ENCODE assay signal across 17 cellular contexts in genomic region chr4:24104173-24104572, GRCh38.
DNase-seq lines count a peak whose midpoint lies in the region; ATAC-seq and TF ChIP-seq lines count a peak whose summit lies in the region.
"Had no signal": no experiment of that assay in that cellular context is flagged by ENCODE, and none has a peak within 500 bp of the region (broad histone marks: within the 10 kb centered on the region; RNA-seq: fewer than 3 reads in every experiment).

No MANE protein-coding gene starts in this region.

- no peaks in the 10 kb centered on the region for H3K9me3 ChIP-seq in mammary epithelial cell (replicated peaks; ENCODE audit: insufficient read depth, low read length)
- no peaks in the 10 kb centered on the region for H3K9me3 ChIP-seq in mesenchymal stem cell (ENCODE audit: control insufficient read depth, low read length)
- no peaks in the 10 kb centered on the region for H3K9me3 ChIP-seq in upper lobe of left lung
- H3K9me3 ChIP-seq: A549, gastrocnemius medialis had no signal

- no peak overlapping the region for H2AK5ac ChIP-seq in mesenchymal stem cell (ENCODE audit: low read length, severe bottlenecking)

- no peak overlapping the region for H2BK15ac ChIP-seq in mesenchymal stem cell (ENCODE audit: low read depth, poor library complexity, severe bottlenecking)

- no peak overlapping the region for H3K4me2 ChIP-seq in mammary epithelial cell (ENCODE audit: insufficient read depth, low read depth, low read length)
- no peak overlapping the region for H3K4me2 ChIP-seq in mesenchymal stem cell (ENCODE audit: low read length, poor library complexity, severe bottlenecking)
- H3K4me2 ChIP-seq: A549 had no signal

- DNase-seq in MCF 10A (ENCODE audit: unreplicated experiment), result peak; percentile 26
- DNase-seq in mammary epithelial cell, result no peak
- DNase-seq in fibroblast of peridontal ligament (ENCODE audit: extremely low read depth), result peak; percentile 40
- DNase-seq in mesenchymal stem cell, result peak; percentile 66
- no peak for DNase-seq in upper lobe of left lung
- DNase-seq: activated CD8-positive, alpha-beta memory T cell treated with anti-CD3 and anti-CD28 coated beads, Interleukin-2, amount 10 ng/mL, durations not matched to agents 7 days and 5 days; gastrocnemius medialis; MM.1S; naive thymus-derived CD8-positive, alpha-beta T cell; NCI-H2171; substantia nigra had no signal

- no peak overlapping the region for H3K9ac ChIP-seq in mammary epithelial cell (ENCODE audit: insufficient read depth, low read length)
- peak overlapping the region; percentile 76 for H3K9ac ChIP-seq in mesenchymal stem cell (ENCODE audit: low read length)

- POLR2A ChIA-PET in MCF 10A (lab: Yijun Ruan, JAX), result interaction anchor here (1.1 to 4.1 kb wide), 7 partner anchors 10 to 246 kb away, joined by 3 to 24 read pairs (median 6); no protein-coding TSS in a partner anchor

- H3K79me1 ChIP-seq in mesenchymal stem cell (replicated peaks; ENCODE audit: low read length, poor library complexity, severe bottlenecking), result no peaks in the 10 kb centered on the region

- H4K20me1 ChIP-seq in mammary epithelial cell (ENCODE audit: insufficient read depth, low read length), result no peaks in the 10 kb centered on the region

- CTCF ChIA-PET in MCF 10A (lab: Yijun Ruan, JAX), result interaction anchor here (0.6 to 3.4 kb wide), 3 partner anchors 14 to 947 kb away, joined by 3 to 19 read pairs (median 3); no protein-coding TSS in a partner anchor
- CTCF ChIA-PET in mammary epithelial cell (lab: Charles Lee; ENCODE audit: low non-redundant PET), result no interaction called here

- peak overlapping the region; percentile 58 to 82 for H3K18ac ChIP-seq in mesenchymal stem cell (ENCODE audit: low read depth in 1 of 2, low read length in 2 of 2)

- no peaks in the 10 kb centered on the region for H3K79me2 ChIP-seq in mammary epithelial cell (ENCODE audit: insufficient read depth, low read length)

- no peaks in the 10 kb centered on the region for H3K9me3 Mint-ChIP-seq in MCF 10A (ENCODE audit: unreplicated experiment)

- H3K4me1 Mint-ChIP-seq in MCF 10A (ENCODE audit: insufficient read depth, unreplicated experiment), result peaks cover 26% of the 10 kb centered on the region
- H3K4me1 Mint-ChIP-seq: activated CD8-positive, alpha-beta memory T cell treated with anti-CD3 and anti-CD28 coated beads, Interleukin-2, amount 10 ng/mL, durations not matched to agents 7 days and 5 days; naive thymus-derived CD8-positive, alpha-beta T cell had no signal

- BruUV-seq in MCF 10A (replicated peaks; lab: Mats Ljungman, UMichigan) (no TSS peak), mammary epithelial cell (replicated peaks; lab: Mats Ljungman, UMichigan) (no TSS peak)

- H3K36me3 Mint-ChIP-seq in MCF 10A (ENCODE audit: insufficient read depth, unreplicated experiment), result no peaks in the 10 kb centered on the region
- H3K36me3 Mint-ChIP-seq: activated CD8-positive, alpha-beta memory T cell treated with anti-CD3 and anti-CD28 coated beads, Interleukin-2, amount 10 ng/mL, durations not matched to agents 7 days and 5 days; activated naive CD4-positive, alpha-beta T cell treated with anti-CD3 and anti-CD28 coated beads, Interleukin-2, amount 50 U/mL, for 72 hours; naive thymus-derived CD8-positive, alpha-beta T cell had no signal

- peak overlapping the region in 1 of 2 experiments; percentile 23 for H2BK12ac ChIP-seq in mesenchymal stem cell (ENCODE audit: low read length in 2 of 2)

- in situ Hi-C loops in mammary epithelial cell (cut with MboI; ENCODE audit: low sequenced_read_pairs in 2 of 2), result no loop called here

- no peak overlapping the region for H3K23ac ChIP-seq in mesenchymal stem cell (ENCODE audit: low read length in 2 of 2)

- peak overlapping the region; percentile 64 for H2BK120ac ChIP-seq in mesenchymal stem cell (ENCODE audit: low read depth, low read length)

- TF ChIP-seq POLR2A in upper lobe of left lung (IDR thresholded peaks at IDR 0.05), result no peak

- no peak for TF ChIP-seq EP300 in upper lobe of left lung (IDR thresholded peaks at IDR 0.05)

- H3K4me3 Mint-ChIP-seq in MCF 10A (ENCODE audit: unreplicated experiment), result no peak overlapping the region
- H3K4me3 Mint-ChIP-seq: activated CD8-positive, alpha-beta memory T cell treated with anti-CD3 and anti-CD28 coated beads, Interleukin-2, amount 10 ng/mL, durations not matched to agents 7 days and 5 days; naive thymus-derived CD8-positive, alpha-beta T cell had no signal

- no peak overlapping the region for H3K14ac ChIP-seq in mesenchymal stem cell (ENCODE audit: low read length in 2 of 2)

- H3K27ac ChIP-seq in mammary epithelial cell (ENCODE audit: insufficient read depth, low read depth, low read length) (no peak overlapping the region), mesenchymal stem cell (ENCODE audit: low read length, poor library complexity, severe bottlenecking) (no peak overlapping the region), upper lobe of left lung (no peak overlapping the region)
- H3K27ac ChIP-seq: SK-N-MC had no signal

- no peak for ATAC-seq in upper lobe of left lung (ENCODE audit: low FRiP score in 2 of 2)
- ATAC-seq in GM18861 (IDR thresholded peaks at IDR 0.05; ENCODE audit: unreplicated experiment), result no peak
- ATAC-seq in HG02884 (IDR thresholded peaks at IDR 0.05; ENCODE audit: unreplicated experiment), result no peak
- no peak for ATAC-seq in GM19467 (IDR thresholded peaks at IDR 0.05; ENCODE audit: unreplicated experiment)
- ATAC-seq: A549; activated CD8-positive, alpha-beta memory T cell treated with anti-CD3 and anti-CD28 coated beads, Interleukin-2, amount 10 ng/mL, durations not matched to agents 7 days and 5 days; activated naive CD4-positive, alpha-beta T cell treated with anti-CD3 and anti-CD28 coated beads, Interleukin-2, amount 50 U/mL, for 72 hours; naive thymus-derived CD8-positive, alpha-beta T cell had no signal

- dilution Hi-C loops in mammary epithelial cell (cut with HindIII; ENCODE audit: low sequenced_read_pairs), result no loop called here

- H3K4ac ChIP-seq in mesenchymal stem cell (ENCODE audit: low read depth in 1 of 2, low read length in 2 of 2), result no peak overlapping the region

- peak overlapping the region; percentile 41 for H4K8ac ChIP-seq in mesenchymal stem cell (ENCODE audit: low read length)

- H2BK5ac ChIP-seq in mesenchymal stem cell (ENCODE audit: low read depth, low read length, poor library complexity, severe bottlenecking), result no peak overlapping the region

- peak overlapping the region; percentile 98 for H3K27ac Mint-ChIP-seq in MCF 10A (ENCODE audit: low read depth, unreplicated experiment)
- H3K27ac Mint-ChIP-seq: activated CD8-positive, alpha-beta memory T cell treated with anti-CD3 and anti-CD28 coated beads, Interleukin-2, amount 10 ng/mL, durations not matched to agents 7 days and 5 days; activated naive CD4-positive, alpha-beta T cell treated with anti-CD3 and anti-CD28 coated beads, Interleukin-2, amount 50 U/mL, for 72 hours; naive thymus-derived CD8-positive, alpha-beta T cell had no signal

- H4K91ac ChIP-seq in mesenchymal stem cell (ENCODE audit: low read length), result peak overlapping the region; percentile 9

- intact Hi-C loops in MCF 10A (cut with micrococcal nuclease), result loop anchor here (10.0 kb wide), 1 partner anchor 221 kb away; no protein-coding TSS in a partner anchor
- intact Hi-C loops in mammary epithelial cell (cut with micrococcal nuclease), result no loop called here

- 61% methylated on average over 5 of the region's 5 CpGs for WGBS in mammary epithelial cell (ENCODE audit: low coverage, missing lambda C conversion rate)
- 47% methylated on average over 2 of the region's 5 CpGs for WGBS in mesenchymal stem cell
- WGBS in upper lobe of left lung, 2 donors, result 52 to 60% methylated on average over 5 of the region's 5 CpGs

- TF ChIP-seq CTCF in MCF 10A (IDR thresholded peaks at IDR 0.05; ENCODE audit: unreplicated experiment), result no peak
- no peak for TF ChIP-seq CTCF in mammary epithelial cell (conservative IDR thresholded peaks at IDR 0.05 in 1 of 2, IDR thresholded peaks at IDR 0.05 in 1 of 2; ENCODE audit: extremely low read depth in 1 of 2, insufficient read depth in 1 of 2, low read depth in 1 of 2, low read length in 2 of 2)
- no peak for TF ChIP-seq CTCF in upper lobe of left lung (IDR thresholded peaks at IDR 0.05)

- H2AFZ ChIP-seq in mammary epithelial cell (ENCODE audit: low read depth, low read length) (no peak overlapping the region), mesenchymal stem cell (ENCODE audit: low read depth, low read length) (no peak overlapping the region)

- no peak overlapping the region for H3K4me3 ChIP-seq in mammary epithelial cell (replicated peaks in 1 of 3; ENCODE audit: insufficient read depth in 1 of 3, low read depth in 2 of 3, low read length in 3 of 3)
- peak overlapping the region in 1 of 2 experiments; percentile 64 for H3K4me3 ChIP-seq in mesenchymal stem cell (ENCODE audit: insufficient read depth in 1 of 2, low read depth in 1 of 2, low read length in 2 of 2)
- no peak overlapping the region for H3K4me3 ChIP-seq in upper lobe of left lung
- H3K4me3 ChIP-seq: A549, SK-N-MC had no signal

- H3K4me1 ChIP-seq in mammary epithelial cell (ENCODE audit: insufficient read depth, low read length), result no peaks in the 10 kb centered on the region
- H3K4me1 ChIP-seq in mesenchymal stem cell (ENCODE audit: control insufficient read depth, insufficient read depth, low read depth, low read length), result peaks cover 7% of the 10 kb centered on the region
- no peaks in the 10 kb centered on the region for H3K4me1 ChIP-seq in upper lobe of left lung
- H3K4me1 ChIP-seq: A549 had no signal

- H3K27me3 Mint-ChIP-seq in MCF 10A (ENCODE audit: insufficient read depth, unreplicated experiment), result no peaks in the 10 kb centered on the region
- H3K27me3 Mint-ChIP-seq: activated CD8-positive, alpha-beta memory T cell treated with anti-CD3 and anti-CD28 coated beads, Interleukin-2, amount 10 ng/mL, durations not matched to agents 7 days and 5 days had no signal

- no peaks in the 10 kb centered on the region for H3K36me3 ChIP-seq in mammary epithelial cell (ENCODE audit: insufficient read depth, low read length)
- H3K36me3 ChIP-seq in mesenchymal stem cell (ENCODE audit: control insufficient read depth in 1 of 2, insufficient read depth in 2 of 2, low read depth in 1 of 2, low read length in 2 of 2), result no peaks in the 10 kb centered on the region
- no peaks in the 10 kb centered on the region for H3K36me3 ChIP-seq in upper lobe of left lung
- H3K36me3 ChIP-seq: gastrocnemius medialis had no signal

- H3K27me3 ChIP-seq in mammary epithelial cell (ENCODE audit: insufficient read depth, low read length) (no peaks in the 10 kb centered on the region), mesenchymal stem cell (ENCODE audit: control insufficient read depth in 1 of 2, insufficient read depth in 1 of 2, low read length in 2 of 2) (no peaks in the 10 kb centered on the region), upper lobe of left lung (no peaks in the 10 kb centered on the region)
- H3K27me3 ChIP-seq: gastrocnemius medialis had no signal

Comparison
In these comparisons a context has a peak if more than half of its experiments do, and no peak if none do; other contexts are left out.
1. DNase-seq: peak in MCF 10A (single experiment), fibroblast of peridontal ligament (single experiment) and mesenchymal stem cell (single experiment); none in mammary epithelial cell (single experiment) and upper lobe of left lung (0 of 2).